25 cellular contexts compared by ENCODE assay signal in the genomic region with DNA sequence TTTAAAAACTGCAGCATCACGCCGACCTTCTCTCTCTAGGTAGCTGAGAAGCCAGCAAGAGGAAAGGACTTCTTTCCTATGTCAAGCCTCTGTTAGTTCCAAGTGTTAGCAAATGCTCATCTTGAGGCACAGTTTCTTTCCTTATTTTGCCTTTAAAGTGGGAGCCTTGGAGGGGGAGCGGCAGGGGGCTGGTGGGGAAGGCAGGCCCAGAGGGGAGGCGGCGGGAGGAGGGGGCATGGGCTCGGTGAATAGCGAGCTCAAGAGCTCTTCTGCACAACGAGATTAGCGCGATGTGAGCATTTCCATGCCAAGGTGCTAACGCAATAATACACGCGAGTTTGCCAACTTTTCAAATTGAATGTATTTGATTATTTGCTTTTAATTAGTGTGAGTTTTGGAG.
"Had no signal": no experiment of that assay in that cellular context is flagged by ENCODE, and none has a peak within 500 bp of the region (broad histone marks: within the 10 kb centered on the region; RNA-seq: fewer than 3 reads in every experiment).

No MANE protein-coding gene starts in this region.

- H3K4me1 Mint-ChIP-seq: activated CD4-positive, alpha-beta T cell treated with anti-CD3 and anti-CD28 coated beads for 36 hours; nephron had no signal

- H3K4me1 ChIP-seq: breast epithelium, gastroesophageal sphincter, right lobe of liver, testis, transverse colon had no signal

- H3K27me3 Mint-ChIP-seq: activated CD4-positive, alpha-beta T cell treated with anti-CD3 and anti-CD28 coated beads for 36 hours had no signal

- DNase-seq: activated CD4-positive, alpha-beta T cell treated with anti-CD3 and anti-CD28 coated beads for 36 hours; activated CD4-positive, CD25-positive, alpha-beta regulatory T cell; activated CD8-positive, alpha-beta T cell treated with anti-CD3 and anti-CD28 coated beads, Interleukin-2, amount 10 ng/mL, durations not matched to agents 7 days and 5 days; activated naive CD4-positive, alpha-beta T cell; activated T-cell treated with anti-CD3 and anti-CD28 coated beads for 4 hours; activated T-cell treated with anti-CD3 and anti-CD28 coated beads, Interleukin-2, amount 50 U/mL, for 72 hours; central memory CD4-positive, alpha-beta T cell; effector CD8-positive, alpha-beta T cell; erythroblast; hippocampal formation; left colon; mammary epithelial cell; ovary; right lobe of liver; stimulated activated CD4-positive, alpha-beta T cell treated with anti-CD3 and anti-CD28 coated beads, Interleukin-12 subunit alpha, Interleukin-12 subunit beta, amount 100 ng/mL, for 4 hours; stimulated activated CD4-positive, alpha-beta T cell treated with anti-CD3 and anti-CD28 coated beads, Interleukin-4, amount 100 ng/mL, for 1 hour; stimulated activated naive CD8-positive, alpha-beta T cell treated with anti-CD3 and anti-CD28 coated beads, Interleukin-15, Interleukin-2, amounts not matched to agents 100 U/mL and 50 U/mL, for 24 hours; testis; transverse colon had no signal

- H3K4me3 ChIP-seq: breast epithelium, gastroesophageal sphincter, ovary, right lobe of liver, testis, transverse colon had no signal

- ATAC-seq: activated CD4-positive, alpha-beta T cell treated with anti-CD3 and anti-CD28 coated beads for 36 hours; activated CD8-positive, alpha-beta T cell treated with anti-CD3 and anti-CD28 coated beads, Interleukin-2, amount 10 ng/mL, durations not matched to agents 7 days and 5 days; activated naive CD4-positive, alpha-beta T cell treated with anti-CD3 and anti-CD28 coated beads, Interleukin-2, amount 50 U/mL, for 72 hours; activated T-cell treated with anti-CD3 and anti-CD28 coated beads, Interleukin-2, amount 50 U/mL, for 72 hours; gastroesophageal sphincter; left colon; right lobe of liver; stimulated activated naive CD8-positive, alpha-beta T cell treated with anti-CD3 and anti-CD28 coated beads, Interleukin-15, Interleukin-2, amounts not matched to agents 100 U/mL and 50 U/mL, for 24 hours had no signal

- H3K36me3 ChIP-seq: breast epithelium, gastroesophageal sphincter, neutrophil, ovary, right lobe of liver, transverse colon had no signal

- H3K9me3 Mint-ChIP-seq: activated naive CD4-positive, alpha-beta T cell treated with anti-CD3 and anti-CD28 coated beads, Interleukin-2, amount 50 U/mL, for 72 hours; activated T-cell treated with anti-CD3 and anti-CD28 coated beads, Interleukin-2, amount 50 U/mL, for 72 hours; nephron had no signal

- H3K36me3 Mint-ChIP-seq: activated naive CD4-positive, alpha-beta T cell treated with anti-CD3 and anti-CD28 coated beads, Interleukin-2, amount 50 U/mL, for 72 hours had no signal

- H3K27ac ChIP-seq: breast epithelium, gastroesophageal sphincter, neutrophil, ovary, right lobe of liver, testis, transverse colon had no signal

- H3K27ac Mint-ChIP-seq: activated CD4-positive, alpha-beta T cell treated with anti-CD3 and anti-CD28 coated beads for 36 hours; activated CD8-positive, alpha-beta T cell treated with anti-CD3 and anti-CD28 coated beads, Interleukin-2, amount 10 ng/mL, durations not matched to agents 7 days and 5 days; activated naive CD4-positive, alpha-beta T cell treated with anti-CD3 and anti-CD28 coated beads, Interleukin-2, amount 50 U/mL, for 72 hours; activated T-cell treated with anti-CD3 and anti-CD28 coated beads, Interleukin-2, amount 50 U/mL, for 72 hours; nephron; progenitor cell of endocrine pancreas had no signal

- H3K27me3 ChIP-seq: breast epithelium, gastroesophageal sphincter, neutrophil, ovary, right lobe of liver, testis, transverse colon had no signal

- H3K9me3 ChIP-seq: breast epithelium, neutrophil, ovary, right lobe of liver, testis, transverse colon had no signal

- H3K4me3 Mint-ChIP-seq: activated CD4-positive, alpha-beta T cell treated with anti-CD3 and anti-CD28 coated beads for 36 hours; activated CD8-positive, alpha-beta T cell treated with anti-CD3 and anti-CD28 coated beads, Interleukin-2, amount 10 ng/mL, durations not matched to agents 7 days and 5 days; activated T-cell treated with anti-CD3 and anti-CD28 coated beads, Interleukin-2, amount 50 U/mL, for 72 hours; nephron had no signal
